ENCODE assay signal across 14 cellular contexts in the genomic region with DNA sequence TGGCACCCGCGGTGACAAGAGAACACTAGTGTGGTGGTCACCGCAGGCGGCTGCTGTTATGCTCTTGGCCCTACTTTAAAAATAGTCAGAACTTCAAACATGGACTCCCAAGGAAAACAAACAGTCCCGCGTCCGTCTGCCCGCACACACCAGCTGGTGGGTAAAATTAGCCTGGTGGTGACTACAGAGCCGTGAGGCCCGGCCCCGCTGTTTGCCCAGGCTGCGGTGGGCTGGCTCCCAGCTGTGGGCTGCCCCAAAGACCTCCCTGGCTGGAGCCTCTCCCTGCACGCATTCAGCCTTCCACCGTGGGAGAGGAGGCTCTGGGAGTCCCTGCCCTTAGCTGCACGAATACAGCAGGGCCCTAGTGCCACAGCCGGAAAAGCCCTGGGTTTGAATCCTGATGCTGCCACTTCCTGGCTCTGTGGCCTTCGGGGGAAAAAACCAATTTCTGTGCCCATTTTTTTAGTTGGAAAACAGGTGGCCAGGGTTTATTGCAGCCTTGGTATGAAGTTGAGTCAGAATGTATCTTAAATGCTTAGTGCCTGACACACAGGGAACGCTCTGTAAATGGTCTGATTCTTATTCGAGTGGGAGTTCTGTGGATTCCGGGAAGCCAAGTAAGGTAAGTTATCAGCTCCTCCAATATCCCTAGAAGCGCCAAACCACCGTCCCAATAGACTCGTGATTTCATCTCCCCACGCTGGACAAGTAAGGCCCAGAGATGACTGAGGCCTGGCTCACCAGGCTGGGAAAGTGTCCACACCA. TPM values are rescaled to one million over a fixed set of nuclear protein-coding genes. Genes with fewer than 3 reads are reported as not detected.
DNase-seq lines count a peak whose midpoint lies in the region; ATAC-seq and TF ChIP-seq lines count a peak whose summit lies in the region.
"Had no signal": no experiment of that assay in that cellular context is flagged by ENCODE, and none has a peak within 500 bp of the region (broad histone marks: within the 10 kb centered on the region; RNA-seq: fewer than 3 reads in every experiment).

No MANE protein-coding gene starts in this region.

- no TSS peak for BruUV-seq in PC-3 (replicated peaks; lab: Mats Ljungman, UMichigan)

- H3K27me3 ChIP-seq in heart left ventricle, result no peaks in the 10 kb centered on the region
- no peaks in the 10 kb centered on the region for H3K27me3 ChIP-seq in PC-3 (ENCODE audit: low read length)
- no peaks in the 10 kb centered on the region for H3K27me3 ChIP-seq in smooth muscle cell (ENCODE audit: low read depth)
- H3K27me3 ChIP-seq: pancreas, suprapubic skin had no signal

- H2AFZ ChIP-seq in PC-3 (ENCODE audit: low read length) (no peak overlapping the region), smooth muscle cell (ENCODE audit: low read depth) (no peak overlapping the region)

- no peak overlapping the region for H3K27ac ChIP-seq in heart left ventricle
- peak overlapping the region; percentile 58 for H3K27ac ChIP-seq in PC-3 (ENCODE audit: low read length)
- H3K27ac ChIP-seq in smooth muscle cell (ENCODE audit: low read depth), result peak overlapping the region; percentile 92
- H3K27ac ChIP-seq: pancreas, suprapubic skin had no signal

- H3K9me2 ChIP-seq in PC-3 (replicated peaks; ENCODE audit: low read length), result no peaks in the 10 kb centered on the region

- ATAC-seq in heart left ventricle (peak in 3 of 4 donors; percentile 18 to 38 (median 24)), PC-3 (no peak; the same call in 1 of the 2 replicates), GM21529 (IDR thresholded peaks at IDR 0.05; ENCODE audit: unreplicated experiment) (no peak), GM21723 (IDR thresholded peaks at IDR 0.05; ENCODE audit: unreplicated experiment) (no peak)
- ATAC-seq: activated CD4-positive, CD25-positive, alpha-beta regulatory T cell treated with anti-CD3 and anti-CD28 coated beads, Interleukin-2, amount 50 U/mL, for 24 hours had no signal

- CTCF ChIA-PET in PC-3 (lab: Charles Lee), result no interaction called here

- H3K4me2 ChIP-seq in PC-3 (ENCODE audit: low read length) (no peak overlapping the region), smooth muscle cell (peak overlapping the region; percentile 66)

- no peaks in the 10 kb centered on the region for H3K36me3 ChIP-seq in heart left ventricle
- no peaks in the 10 kb centered on the region for H3K36me3 ChIP-seq in PC-3 (ENCODE audit: low read depth, low read length)
- no peaks in the 10 kb centered on the region for H3K36me3 ChIP-seq in smooth muscle cell (ENCODE audit: low read depth)
- H3K36me3 ChIP-seq: pancreas, suprapubic skin had no signal

- H3K9me3 ChIP-seq in heart left ventricle, result peaks cover 0 to 8% (median 0%) of the 10 kb centered on the region in 12 donors
- no peaks in the 10 kb centered on the region for H3K9me3 ChIP-seq in PC-3 (ENCODE audit: low read length)
- H3K9me3 ChIP-seq in smooth muscle cell (replicated peaks; ENCODE audit: low read depth), result no peaks in the 10 kb centered on the region
- H3K9me3 ChIP-seq: pancreas, suprapubic skin had no signal

- H3K4me3 ChIP-seq in heart left ventricle (no peak overlapping the region), PC-3 (ENCODE audit: low read length) (no peak overlapping the region), fibroblast of mammary gland (ENCODE audit: control insufficient read depth, low read depth, low read length) (no peak overlapping the region), smooth muscle cell (no peak overlapping the region)
- H3K4me3 ChIP-seq: pancreas, suprapubic skin had no signal

- no peak for TF ChIP-seq POLR2A in heart left ventricle (IDR thresholded peaks at IDR 0.05)

- POLR2A ChIA-PET in PC-3 (lab: Charles Lee; ENCODE audit: unreplicated experiment), result no interaction called here

- DNase-seq in heart left ventricle (peak in 1 of 5 donors; percentile 15), cardiac septum (ENCODE audit: low spot score) (no peak), PC-3 (peak; percentile 9), fibroblast of mammary gland (ENCODE audit: low read depth) (peak; percentile 93), smooth muscle cell (lab: John Stamatoyannopoulos, UW; ENCODE audit: unreplicated experiment) (no peak), NAMALWA (ENCODE audit: low spot score) (no peak)
- DNase-seq: activated CD8-positive, alpha-beta memory T cell treated with anti-CD3 and anti-CD28 coated beads, Interleukin-2, amount 50 U/mL, for 48 hours; activated naive CD4-positive, alpha-beta T cell treated with anti-CD3 and anti-CD28 coated beads, Interleukin-2, amount 10 ng/mL, durations not matched to agents 7 days and 5 days; NCI-H345; pancreas had no signal

- intact Hi-C loops in heart left ventricle (cut with DNase I) (no loop called here), cardiac septum (cut with DNase I) (no loop called here), PC-3 (cut with micrococcal nuclease) (no loop called here)

- TF ChIP-seq CTCF in heart left ventricle (IDR thresholded peaks at IDR 0.05), result no peak
- no peak for TF ChIP-seq CTCF in PC-3 (conservative IDR thresholded peaks at IDR 0.05; ENCODE audit: low read depth, low read length)
- TF ChIP-seq CTCF in fibroblast of mammary gland (conservative IDR thresholded peaks at IDR 0.05; ENCODE audit: control insufficient read depth, insufficient read depth, low read depth, low read length), result no peak
- TF ChIP-seq CTCF in smooth muscle cell (IDR thresholded peaks at IDR 0.05; ENCODE audit: borderline replicate concordance, insufficient read depth, poor library complexity, severe bottlenecking), result no peak

- H3F3A ChIP-seq in PC-3 (ENCODE audit: low read length, unreplicated experiment), result no peaks in the 10 kb centered on the region
- H3F3A ChIP-seq in smooth muscle cell (ENCODE audit: low read depth), result no peaks in the 10 kb centered on the region

- H3K9ac ChIP-seq in PC-3 (ENCODE audit: low read length), result no peak overlapping the region
- peak overlapping the region; percentile 77 for H3K9ac ChIP-seq in smooth muscle cell (ENCODE audit: low read depth)

- H3K4me1 ChIP-seq in heart left ventricle, result peaks cover 0 to 5% (median 0%) of the 10 kb centered on the region in 12 donors
- peaks cover 8% of the 10 kb centered on the region; the same call in 1 of the 2 replicates for H3K4me1 ChIP-seq in PC-3 (ENCODE audit: insufficient read depth, low read length)
- H3K4me1 ChIP-seq in smooth muscle cell (ENCODE audit: low read depth), result peaks cover 11% of the 10 kb centered on the region
- H3K4me1 ChIP-seq: pancreas, suprapubic skin had no signal

- 76 to 82% (median 80%) methylated on average over 20 to 24 of the region's 24 CpGs for WGBS in heart left ventricle, 4 donors
- 36% methylated on average over 20 of the region's 24 CpGs for WGBS in smooth muscle cell (ENCODE audit: low lambda C conversion rate)

- H3K79me2 ChIP-seq in PC-3 (ENCODE audit: low read length) (no peaks in the 10 kb centered on the region), smooth muscle cell (ENCODE audit: low read depth) (no peaks in the 10 kb centered on the region)

- H4K20me1 ChIP-seq in PC-3 (ENCODE audit: low read length) (no peaks in the 10 kb centered on the region), smooth muscle cell (ENCODE audit: low read depth) (no peaks in the 10 kb centered on the region)

RNA-seq across cellular contexts. Expression of a gene that starts 58.2 kb away (rescaled TPM):
- total RNA-seq in heart left ventricle (10 to 100 TPM in 7 of 9 donors, 1 to 10 TPM in 2; 6.3 to 45.8 (median 12.3) TPM), cardiac septum (20.3 TPM), PC-3 (2014; rRNA removed) (0.73 and 0.86 TPM in 2 replicates), smooth muscle cell (4.6 and 5.4 TPM in 2 replicates)
- polyA plus RNA-seq in heart left ventricle (10 to 100 TPM in 1 of 2 donors, 1 to 10 TPM in 1; 8.7 to 17.8 TPM), smooth muscle cell (8.3 and 10.3 TPM in 2 replicates)

Comparison
In these comparisons a context has a peak if more than half of its experiments do, and no peak if none do; other contexts are left out.
1. ATAC-seq: peak in heart left ventricle (3 of 4); none in PC-3 (single experiment), GM21529 (single experiment) and GM21723 (single experiment).
2. DNase-seq: peak in PC-3 (single experiment) and fibroblast of mammary gland (single experiment); none in cardiac septum (single experiment), smooth muscle cell (single experiment) and NAMALWA (single experiment).
3. H3K27ac ChIP-seq: peak in PC-3 (single experiment) and smooth muscle cell (single experiment); none in heart left ventricle (0 of 12).